18 cellular contexts compared by ENCODE assay signal in the genomic region with DNA sequence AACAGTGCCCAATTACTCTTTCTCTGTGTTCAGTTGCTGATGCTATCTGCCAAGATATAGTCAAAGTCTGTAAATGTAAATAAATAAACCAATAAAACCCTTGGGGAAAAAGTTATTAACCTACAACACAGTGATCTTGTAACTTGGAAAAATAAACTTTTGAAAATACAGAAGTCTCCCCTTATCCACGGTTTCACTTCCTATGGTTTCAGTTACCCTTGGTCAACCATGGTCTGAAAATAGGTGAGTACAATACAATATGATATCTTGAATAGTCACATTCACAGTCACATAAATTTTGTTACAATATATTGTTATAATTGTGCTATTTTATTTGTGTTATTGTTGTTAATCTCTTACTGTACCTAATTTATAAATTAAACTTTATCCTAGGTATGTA.
"Had no signal": no experiment of that assay in that cellular context is flagged by ENCODE, and none has a peak within 500 bp of the region (broad histone marks: within the 10 kb centered on the region; RNA-seq: fewer than 3 reads in every experiment).

No MANE protein-coding gene starts in this region.

- H3K4me3 ChIP-seq: colonic mucosa, ovary, testis, upper lobe of right lung had no signal

- H3K27me3 ChIP-seq: colonic mucosa, foreskin keratinocyte, ovary, testis, upper lobe of right lung had no signal

- H3K27ac ChIP-seq: colonic mucosa, foreskin keratinocyte, ovary, testis, upper lobe of right lung had no signal

- ATAC-seq: activated CD8-positive, alpha-beta T cell treated with anti-CD3 and anti-CD28 coated beads for 36 hours; foreskin keratinocyte; left cardiac atrium; naive thymus-derived CD8-positive, alpha-beta T cell; sciatic nerve; stimulated activated effector memory CD8-positive, alpha-beta T cell treated with anti-CD3 and anti-CD28 coated beads, Interleukin-12 subunit alpha, Interleukin-12 subunit beta, amount 100 ng/mL, for 72 hours; upper lobe of right lung had no signal

- H3K36me3 ChIP-seq: colonic mucosa, ovary, upper lobe of right lung had no signal

- H3K4me1 ChIP-seq: colonic mucosa, foreskin keratinocyte, testis had no signal

- DNase-seq: activated CD4-positive, alpha-beta T cell treated with anti-CD3 and anti-CD28 coated beads, Interleukin-2, amount 10 ng/mL, durations not matched to agents 24 days and 14 days; activated CD8-positive, alpha-beta T cell treated with anti-CD3 and anti-CD28 coated beads for 36 hours; activated naive CD4-positive, alpha-beta T cell treated with Interleukin-2 at 50 U/mL for 16 hours; activated T-cell treated with anti-CD3 and anti-CD28 coated beads, Interleukin-2, amount 50 U/mL, for 1 hour; anterior cingulate cortex; colonic mucosa; foreskin keratinocyte; glutamatergic neuron; hippocampal formation; left cardiac atrium; mesendoderm; naive thymus-derived CD8-positive, alpha-beta T cell; ovary; stimulated activated CD4-positive, alpha-beta T cell treated with anti-CD3 and anti-CD28 coated beads, Interleukin-4, amount 100 ng/mL, for 24 hours; testis; upper lobe of right lung had no signal

- H3K9me3 ChIP-seq: colonic mucosa, ovary, testis, upper lobe of right lung had no signal
